Comparison of ENCODE assay signal across 1 cellular context in the genomic region with DNA sequence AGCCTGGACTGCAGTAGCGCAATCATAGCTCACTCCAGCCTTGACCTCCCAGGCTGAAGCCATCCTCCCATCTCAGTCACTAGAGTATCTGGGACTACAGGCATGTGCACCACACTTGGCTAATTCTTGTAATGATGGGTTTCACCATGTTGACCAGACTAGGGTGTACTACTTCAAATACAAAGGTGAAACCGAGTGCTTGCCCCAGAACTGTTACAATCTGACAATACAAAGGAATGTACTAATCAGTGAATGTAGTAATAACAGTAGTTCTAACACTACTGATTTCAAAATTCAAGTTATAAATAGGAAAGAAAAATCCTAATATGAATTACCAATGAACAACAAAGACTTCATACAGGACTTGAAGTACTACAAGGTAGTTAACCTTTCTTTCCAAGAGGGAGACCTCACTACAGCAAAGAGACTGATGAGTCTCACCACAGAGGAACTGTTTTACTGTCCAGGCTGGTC.
TF ChIP-seq lines count a peak whose summit lies in the region.

No MANE protein-coding gene starts in this region.

TF ChIP-seq in WTC11, 78 proteins besides CTCF, POLR2A, EP300 and RAD21 (continued from another document):
- TF ChIP-seq, protein P1, sequence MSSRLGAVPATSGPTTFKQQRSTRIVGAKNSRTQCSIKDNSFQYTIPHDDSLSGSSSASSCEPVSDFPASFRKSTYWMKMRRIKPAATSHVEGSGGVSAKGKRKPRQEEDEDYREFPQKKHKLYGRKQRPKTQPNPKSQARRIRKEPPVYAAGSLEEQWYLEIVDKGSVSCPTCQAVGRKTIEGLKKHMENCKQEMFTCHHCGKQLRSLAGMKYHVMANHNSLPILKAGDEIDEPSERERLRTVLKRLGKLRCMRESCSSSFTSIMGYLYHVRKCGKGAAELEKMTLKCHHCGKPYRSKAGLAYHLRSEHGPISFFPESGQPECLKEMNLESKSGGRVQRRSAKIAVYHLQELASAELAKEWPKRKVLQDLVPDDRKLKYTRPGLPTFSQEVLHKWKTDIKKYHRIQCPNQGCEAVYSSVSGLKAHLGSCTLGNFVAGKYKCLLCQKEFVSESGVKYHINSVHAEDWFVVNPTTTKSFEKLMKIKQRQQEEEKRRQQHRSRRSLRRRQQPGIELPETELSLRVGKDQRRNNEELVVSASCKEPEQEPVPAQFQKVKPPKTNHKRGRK (CRISPR knock-in tag; IDR thresholded peaks at IDR 0.05; ENCODE audit: borderline replicate concordance) = no peak
- TF ChIP-seq GABPB1 (CRISPR knock-in tag; IDR thresholded peaks at IDR 0.05) (no peak), CREB1 (CRISPR knock-in tag; IDR thresholded peaks at IDR 0.05) (no peak), SMAD4 (CRISPR knock-in tag; IDR thresholded peaks at IDR 0.05) (no peak), ZNF671 (CRISPR knock-in tag; IDR thresholded peaks at IDR 0.05) (no peak), ZNF219 (CRISPR knock-in tag; IDR thresholded peaks at IDR 0.05; ENCODE audit: borderline replicate concordance) (no peak), GRHL2 (CRISPR knock-in tag; IDR thresholded peaks at IDR 0.05; ENCODE audit: insufficient replicate concordance, severe bottlenecking) (no peak), PRRX2 (CRISPR knock-in tag; IDR thresholded peaks at IDR 0.05) (no peak), GTF2I (CRISPR knock-in tag; conservative IDR thresholded peaks at IDR 0.05) (no peak), JAZF1 (CRISPR knock-in tag; IDR thresholded peaks at IDR 0.05) (no peak)
- TF ChIP-seq, protein P2, sequence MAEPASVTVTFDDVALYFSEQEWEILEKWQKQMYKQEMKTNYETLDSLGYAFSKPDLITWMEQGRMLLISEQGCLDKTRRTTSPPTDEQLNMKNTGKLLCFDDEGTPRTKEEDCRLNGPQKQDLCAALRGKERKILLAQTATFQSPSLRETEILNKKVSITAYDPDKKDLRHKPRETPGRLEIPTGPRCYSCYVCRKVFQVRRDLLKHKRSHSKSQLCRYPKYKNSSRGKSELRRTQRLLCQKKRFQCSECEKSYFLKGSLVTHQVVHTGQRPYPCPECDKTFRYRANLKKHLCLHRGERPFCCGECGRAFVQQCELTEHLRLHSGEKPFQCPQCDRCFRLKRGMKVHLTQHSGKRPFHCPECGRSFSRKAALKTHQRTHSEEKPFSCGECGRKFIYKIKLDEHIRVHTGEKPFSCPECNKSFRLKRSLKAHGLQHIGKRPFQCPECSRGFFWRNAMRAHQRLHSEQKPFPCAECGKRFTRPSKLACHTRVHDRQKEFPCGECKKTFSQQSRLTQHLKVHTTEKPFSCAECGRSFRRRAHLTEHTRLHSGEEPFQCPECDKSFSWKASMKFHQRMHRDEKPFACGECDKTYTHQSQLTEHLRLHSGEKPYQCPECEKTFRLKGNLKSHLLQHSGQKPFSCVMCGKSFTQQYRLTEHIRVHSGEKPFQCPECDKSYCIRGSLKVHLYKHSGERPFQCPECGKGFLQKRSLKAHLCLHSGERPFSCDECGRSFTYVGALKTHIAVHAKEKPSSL (CRISPR knock-in tag; conservative IDR thresholded peaks at IDR 0.05) = no peak
- TF ChIP-seq, protein P3, sequence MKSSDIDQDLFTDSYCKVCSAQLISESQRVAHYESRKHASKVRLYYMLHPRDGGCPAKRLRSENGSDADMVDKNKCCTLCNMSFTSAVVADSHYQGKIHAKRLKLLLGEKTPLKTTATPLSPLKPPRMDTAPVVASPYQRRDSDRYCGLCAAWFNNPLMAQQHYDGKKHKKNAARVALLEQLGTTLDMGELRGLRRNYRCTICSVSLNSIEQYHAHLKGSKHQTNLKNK (CRISPR knock-in tag; IDR thresholded peaks at IDR 0.05) = no peak
- TF ChIP-seq, protein P4, sequence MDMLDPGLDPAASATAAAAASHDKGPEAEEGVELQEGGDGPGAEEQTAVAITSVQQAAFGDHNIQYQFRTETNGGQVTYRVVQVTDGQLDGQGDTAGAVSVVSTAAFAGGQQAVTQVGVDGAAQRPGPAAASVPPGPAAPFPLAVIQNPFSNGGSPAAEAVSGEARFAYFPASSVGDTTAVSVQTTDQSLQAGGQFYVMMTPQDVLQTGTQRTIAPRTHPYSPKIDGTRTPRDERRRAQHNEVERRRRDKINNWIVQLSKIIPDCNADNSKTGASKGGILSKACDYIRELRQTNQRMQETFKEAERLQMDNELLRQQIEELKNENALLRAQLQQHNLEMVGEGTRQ (CRISPR knock-in tag; IDR thresholded peaks at IDR 0.05) = no peak
- TF ChIP-seq, protein P5, sequence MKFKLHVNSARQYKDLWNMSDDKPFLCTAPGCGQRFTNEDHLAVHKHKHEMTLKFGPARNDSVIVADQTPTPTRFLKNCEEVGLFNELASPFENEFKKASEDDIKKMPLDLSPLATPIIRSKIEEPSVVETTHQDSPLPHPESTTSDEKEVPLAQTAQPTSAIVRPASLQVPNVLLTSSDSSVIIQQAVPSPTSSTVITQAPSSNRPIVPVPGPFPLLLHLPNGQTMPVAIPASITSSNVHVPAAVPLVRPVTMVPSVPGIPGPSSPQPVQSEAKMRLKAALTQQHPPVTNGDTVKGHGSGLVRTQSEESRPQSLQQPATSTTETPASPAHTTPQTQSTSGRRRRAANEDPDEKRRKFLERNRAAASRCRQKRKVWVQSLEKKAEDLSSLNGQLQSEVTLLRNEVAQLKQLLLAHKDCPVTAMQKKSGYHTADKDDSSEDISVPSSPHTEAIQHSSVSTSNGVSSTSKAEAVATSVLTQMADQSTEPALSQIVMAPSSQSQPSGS (CRISPR knock-in tag; IDR thresholded peaks at IDR 0.05; ENCODE audit: borderline replicate concordance, low read depth) = no peak
- TF ChIP-seq, protein P6, sequence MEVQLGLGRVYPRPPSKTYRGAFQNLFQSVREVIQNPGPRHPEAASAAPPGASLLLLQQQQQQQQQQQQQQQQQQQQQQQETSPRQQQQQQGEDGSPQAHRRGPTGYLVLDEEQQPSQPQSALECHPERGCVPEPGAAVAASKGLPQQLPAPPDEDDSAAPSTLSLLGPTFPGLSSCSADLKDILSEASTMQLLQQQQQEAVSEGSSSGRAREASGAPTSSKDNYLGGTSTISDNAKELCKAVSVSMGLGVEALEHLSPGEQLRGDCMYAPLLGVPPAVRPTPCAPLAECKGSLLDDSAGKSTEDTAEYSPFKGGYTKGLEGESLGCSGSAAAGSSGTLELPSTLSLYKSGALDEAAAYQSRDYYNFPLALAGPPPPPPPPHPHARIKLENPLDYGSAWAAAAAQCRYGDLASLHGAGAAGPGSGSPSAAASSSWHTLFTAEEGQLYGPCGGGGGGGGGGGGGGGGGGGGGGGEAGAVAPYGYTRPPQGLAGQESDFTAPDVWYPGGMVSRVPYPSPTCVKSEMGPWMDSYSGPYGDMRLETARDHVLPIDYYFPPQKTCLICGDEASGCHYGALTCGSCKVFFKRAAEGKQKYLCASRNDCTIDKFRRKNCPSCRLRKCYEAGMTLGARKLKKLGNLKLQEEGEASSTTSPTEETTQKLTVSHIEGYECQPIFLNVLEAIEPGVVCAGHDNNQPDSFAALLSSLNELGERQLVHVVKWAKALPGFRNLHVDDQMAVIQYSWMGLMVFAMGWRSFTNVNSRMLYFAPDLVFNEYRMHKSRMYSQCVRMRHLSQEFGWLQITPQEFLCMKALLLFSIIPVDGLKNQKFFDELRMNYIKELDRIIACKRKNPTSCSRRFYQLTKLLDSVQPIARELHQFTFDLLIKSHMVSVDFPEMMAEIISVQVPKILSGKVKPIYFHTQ (CRISPR knock-in tag; IDR thresholded peaks at IDR 0.05) = no peak
- TF ChIP-seq, protein P7, sequence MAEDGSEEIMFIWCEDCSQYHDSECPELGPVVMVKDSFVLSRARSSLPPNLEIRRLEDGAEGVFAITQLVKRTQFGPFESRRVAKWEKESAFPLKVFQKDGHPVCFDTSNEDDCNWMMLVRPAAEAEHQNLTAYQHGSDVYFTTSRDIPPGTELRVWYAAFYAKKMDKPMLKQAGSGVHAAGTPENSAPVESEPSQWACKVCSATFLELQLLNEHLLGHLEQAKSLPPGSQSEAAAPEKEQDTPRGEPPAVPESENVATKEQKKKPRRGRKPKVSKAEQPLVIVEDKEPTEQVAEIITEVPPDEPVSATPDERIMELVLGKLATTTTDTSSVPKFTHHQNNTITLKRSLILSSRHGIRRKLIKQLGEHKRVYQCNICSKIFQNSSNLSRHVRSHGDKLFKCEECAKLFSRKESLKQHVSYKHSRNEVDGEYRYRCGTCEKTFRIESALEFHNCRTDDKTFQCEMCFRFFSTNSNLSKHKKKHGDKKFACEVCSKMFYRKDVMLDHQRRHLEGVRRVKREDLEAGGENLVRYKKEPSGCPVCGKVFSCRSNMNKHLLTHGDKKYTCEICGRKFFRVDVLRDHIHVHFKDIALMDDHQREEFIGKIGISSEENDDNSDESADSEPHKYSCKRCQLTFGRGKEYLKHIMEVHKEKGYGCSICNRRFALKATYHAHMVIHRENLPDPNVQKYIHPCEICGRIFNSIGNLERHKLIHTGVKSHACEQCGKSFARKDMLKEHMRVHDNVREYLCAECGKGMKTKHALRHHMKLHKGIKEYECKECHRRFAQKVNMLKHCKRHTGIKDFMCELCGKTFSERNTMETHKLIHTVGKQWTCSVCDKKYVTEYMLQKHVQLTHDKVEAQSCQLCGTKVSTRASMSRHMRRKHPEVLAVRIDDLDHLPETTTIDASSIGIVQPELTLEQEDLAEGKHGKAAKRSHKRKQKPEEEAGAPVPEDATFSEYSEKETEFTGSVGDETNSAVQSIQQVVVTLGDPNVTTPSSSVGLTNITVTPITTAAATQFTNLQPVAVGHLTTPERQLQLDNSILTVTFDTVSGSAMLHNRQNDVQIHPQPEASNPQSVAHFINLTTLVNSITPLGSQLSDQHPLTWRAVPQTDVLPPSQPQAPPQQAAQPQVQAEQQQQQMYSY (CRISPR knock-in tag; IDR thresholded peaks at IDR 0.05) = no peak
- TF ChIP-seq, protein P8, sequence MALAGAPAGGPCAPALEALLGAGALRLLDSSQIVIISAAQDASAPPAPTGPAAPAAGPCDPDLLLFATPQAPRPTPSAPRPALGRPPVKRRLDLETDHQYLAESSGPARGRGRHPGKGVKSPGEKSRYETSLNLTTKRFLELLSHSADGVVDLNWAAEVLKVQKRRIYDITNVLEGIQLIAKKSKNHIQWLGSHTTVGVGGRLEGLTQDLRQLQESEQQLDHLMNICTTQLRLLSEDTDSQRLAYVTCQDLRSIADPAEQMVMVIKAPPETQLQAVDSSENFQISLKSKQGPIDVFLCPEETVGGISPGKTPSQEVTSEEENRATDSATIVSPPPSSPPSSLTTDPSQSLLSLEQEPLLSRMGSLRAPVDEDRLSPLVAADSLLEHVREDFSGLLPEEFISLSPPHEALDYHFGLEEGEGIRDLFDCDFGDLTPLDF (CRISPR knock-in tag; IDR thresholded peaks at IDR 0.05) = no peak
